1 cellular context compared by ENCODE assay signal in the genomic region with DNA sequence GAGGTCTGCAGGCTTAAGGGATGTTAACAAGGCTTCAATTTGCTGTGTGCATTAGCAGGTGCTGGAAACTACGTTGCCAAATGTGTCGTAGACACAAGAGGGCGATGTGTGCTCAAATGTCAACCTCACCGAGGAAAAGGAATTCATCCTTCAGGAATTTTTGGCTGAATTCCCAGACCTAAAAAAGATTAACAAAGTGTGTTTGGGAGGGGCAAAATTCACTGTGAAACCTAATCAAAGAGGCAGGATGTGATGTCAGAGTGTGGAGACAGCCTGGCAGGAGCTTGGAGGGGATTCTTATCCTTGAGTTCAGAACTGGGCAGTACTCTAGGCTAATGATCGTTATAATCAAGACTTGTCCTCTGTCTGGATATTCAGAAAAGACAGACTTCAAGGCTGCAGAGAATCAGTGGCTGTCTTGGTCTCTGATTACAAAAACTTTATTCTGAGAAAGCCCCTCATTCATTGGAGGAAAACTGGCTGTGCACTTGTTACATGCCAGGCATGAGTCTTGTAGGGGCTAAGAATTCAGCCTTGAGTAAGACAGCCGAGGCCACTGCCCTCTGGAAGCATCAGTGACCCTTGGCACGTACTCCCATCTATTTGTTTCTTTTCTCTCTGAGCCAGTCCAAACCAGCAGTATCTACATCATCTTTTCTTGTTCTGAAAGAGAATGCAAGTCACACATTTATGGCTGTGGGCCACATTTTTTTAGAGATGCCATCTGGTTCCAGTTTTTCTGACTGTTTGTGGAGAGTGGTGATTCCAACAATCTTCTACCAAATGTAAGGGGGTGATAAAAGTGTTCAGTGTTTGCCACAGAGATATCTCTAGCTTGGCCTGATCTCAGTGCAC.
TF ChIP-seq lines count a peak whose summit lies in the region.

No MANE protein-coding gene starts in this region.

TF ChIP-seq in K562, 482 proteins besides CTCF, POLR2A, EP300 and RAD21 (continued from another document):
- TF ChIP-seq, protein P1, sequence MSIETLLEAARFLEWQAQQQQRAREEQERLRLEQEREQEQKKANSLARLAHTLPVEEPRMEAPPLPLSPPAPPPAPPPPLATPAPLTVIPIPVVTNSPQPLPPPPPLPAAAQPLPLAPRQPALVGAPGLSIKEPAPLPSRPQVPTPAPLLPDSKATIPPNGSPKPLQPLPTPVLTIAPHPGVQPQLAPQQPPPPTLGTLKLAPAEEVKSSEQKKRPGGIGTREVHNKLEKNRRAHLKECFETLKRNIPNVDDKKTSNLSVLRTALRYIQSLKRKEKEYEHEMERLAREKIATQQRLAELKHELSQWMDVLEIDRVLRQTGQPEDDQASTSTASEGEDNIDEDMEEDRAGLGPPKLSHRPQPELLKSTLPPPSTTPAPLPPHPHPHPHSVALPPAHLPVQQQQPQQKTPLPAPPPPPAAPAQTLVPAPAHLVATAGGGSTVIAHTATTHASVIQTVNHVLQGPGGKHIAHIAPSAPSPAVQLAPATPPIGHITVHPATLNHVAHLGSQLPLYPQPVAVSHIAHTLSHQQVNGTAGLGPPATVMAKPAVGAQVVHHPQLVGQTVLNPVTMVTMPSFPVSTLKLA (conservative IDR thresholded peaks at IDR 0.05): peak in 1 of 2 experiments; percentile 22; a peak in 1 of 4 replicates
- TF ChIP-seq CBFA2T2 (conservative IDR thresholded peaks at IDR 0.05) (peak; percentile 57), TRIM24 (IDR thresholded peaks at IDR 0.05) (0 out of 4 replicates have a peak, but pooled peaks of 1 of the 2 experiments have one; percentile 12), ARID1B (IDR thresholded peaks at IDR 0.05) (peak; percentile 35), ZNF644 (tag; IDR thresholded peaks at IDR 0.05; ENCODE audit: low read depth) (no peak), RCOR1 (IDR thresholded peaks at IDR 0.05; ENCODE audit: borderline replicate concordance in 1 of 2, low read depth in 2 of 2, low read length in 2 of 2) (peak in 1 of 2 experiments; percentile 72; a peak in 2 of 4 replicates), TEAD4 (IDR thresholded peaks at IDR 0.05; ENCODE audit: low read length) (peak; percentile 49; the same call in 1 of the 2 replicates), TEAD4 (CRISPR knock-in tag; IDR thresholded peaks at IDR 0.05; ENCODE audit: borderline replicate concordance) (no peak), MAZ (CRISPR knock-in tag; conservative IDR thresholded peaks at IDR 0.05 in 1 of 2, IDR thresholded peaks at IDR 0.05 in 1 of 2) (0 out of 4 replicates have a peak, but pooled peaks of 1 of the 2 experiments have one; percentile 22), BMI1 (IDR thresholded peaks at IDR 0.05; ENCODE audit: low read length) (no peak), ILK (tag; IDR thresholded peaks at IDR 0.05; ENCODE audit: borderline replicate concordance, low read depth) (no peak), MAFG (tag; conservative IDR thresholded peaks at IDR 0.05) (peak; percentile 70), MAFF (IDR thresholded peaks at IDR 0.05; ENCODE audit: low read length) (peak; percentile 19; the same call in 1 of the 2 replicates), RBM14 (IDR thresholded peaks at IDR 0.05; ENCODE audit: borderline replicate concordance, insufficient read depth, low read depth, low read length) (no peak), NFE2 (IDR thresholded peaks at IDR 0.05; ENCODE audit: low read depth) (peak; percentile 68), ATF1 (CRISPR knock-in tag; IDR thresholded peaks at IDR 0.05) (no peak), ATF1 (tag; IDR thresholded peaks at IDR 0.05) (peak; percentile 44), CEBPB (tag; IDR thresholded peaks at IDR 0.05) (no peak)
- TF ChIP-seq, protein P2, sequence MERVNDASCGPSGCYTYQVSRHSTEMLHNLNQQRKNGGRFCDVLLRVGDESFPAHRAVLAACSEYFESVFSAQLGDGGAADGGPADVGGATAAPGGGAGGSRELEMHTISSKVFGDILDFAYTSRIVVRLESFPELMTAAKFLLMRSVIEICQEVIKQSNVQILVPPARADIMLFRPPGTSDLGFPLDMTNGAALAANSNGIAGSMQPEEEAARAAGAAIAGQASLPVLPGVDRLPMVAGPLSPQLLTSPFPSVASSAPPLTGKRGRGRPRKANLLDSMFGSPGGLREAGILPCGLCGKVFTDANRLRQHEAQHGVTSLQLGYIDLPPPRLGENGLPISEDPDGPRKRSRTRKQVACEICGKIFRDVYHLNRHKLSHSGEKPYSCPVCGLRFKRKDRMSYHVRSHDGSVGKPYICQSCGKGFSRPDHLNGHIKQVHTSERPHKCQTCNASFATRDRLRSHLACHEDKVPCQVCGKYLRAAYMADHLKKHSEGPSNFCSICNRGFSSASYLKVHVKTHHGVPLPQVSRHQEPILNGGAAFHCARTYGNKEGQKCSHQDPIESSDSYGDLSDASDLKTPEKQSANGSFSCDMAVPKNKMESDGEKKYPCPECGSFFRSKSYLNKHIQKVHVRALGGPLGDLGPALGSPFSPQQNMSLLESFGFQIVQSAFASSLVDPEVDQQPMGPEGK (CRISPR knock-in tag; IDR thresholded peaks at IDR 0.05; ENCODE audit: borderline replicate concordance): no peak
- TF ChIP-seq, protein P3, sequence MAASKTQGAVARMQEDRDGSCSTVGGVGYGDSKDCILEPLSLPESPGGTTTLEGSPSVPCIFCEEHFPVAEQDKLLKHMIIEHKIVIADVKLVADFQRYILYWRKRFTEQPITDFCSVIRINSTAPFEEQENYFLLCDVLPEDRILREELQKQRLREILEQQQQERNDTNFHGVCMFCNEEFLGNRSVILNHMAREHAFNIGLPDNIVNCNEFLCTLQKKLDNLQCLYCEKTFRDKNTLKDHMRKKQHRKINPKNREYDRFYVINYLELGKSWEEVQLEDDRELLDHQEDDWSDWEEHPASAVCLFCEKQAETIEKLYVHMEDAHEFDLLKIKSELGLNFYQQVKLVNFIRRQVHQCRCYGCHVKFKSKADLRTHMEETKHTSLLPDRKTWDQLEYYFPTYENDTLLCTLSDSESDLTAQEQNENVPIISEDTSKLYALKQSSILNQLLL (CRISPR knock-in tag; IDR thresholded peaks at IDR 0.05; ENCODE audit: borderline replicate concordance): no peak
